ENCODE assay signal across 7 cellular contexts in genomic region chr9:114097613-114098020, GRCh38. TPM values are rescaled to one million over a fixed set of nuclear protein-coding genes. Genes with fewer than 3 reads are reported as not detected.
DNase-seq lines count a peak whose midpoint lies in the region; ATAC-seq and TF ChIP-seq lines count a peak whose summit lies in the region.

No MANE protein-coding gene starts in this region.

- no peak overlapping the region for H3K27ac Mint-ChIP-seq in GM23338

- POLR2A ChIA-PET in Panc1 (lab: Charles Lee), result no interaction called here

- H3K4me3 ChIP-seq in GM23338, result peak overlapping the region; percentile 67
- peak overlapping the region; percentile 36 to 46 for H3K4me3 ChIP-seq in Panc1 (ENCODE audit: low read depth in 2 of 2, low read length in 2 of 2)
- peak overlapping the region; percentile 40 to 61 for H3K4me3 ChIP-seq in right atrium auricular region
- H3K4me3 ChIP-seq in gastrocnemius medialis, result peak overlapping the region; percentile 24 to 56 (median 50)
- no peak overlapping the region for H3K4me3 ChIP-seq in effector memory CD4-positive, alpha-beta T cell (ENCODE audit: insufficient read depth, low read depth, low read length, poor library complexity, severe bottlenecking)

- TF ChIP-seq CTCF in GM23338 (conservative IDR thresholded peaks at IDR 0.05; ENCODE audit: low read depth in 2 of 2), result no peak
- TF ChIP-seq CTCF in Panc1 (IDR thresholded peaks at IDR 0.05), result no peak
- TF ChIP-seq CTCF in right atrium auricular region (IDR thresholded peaks at IDR 0.05), result no peak
- no peak for TF ChIP-seq CTCF in gastrocnemius medialis (IDR thresholded peaks at IDR 0.05 in 4 of 5, conservative IDR thresholded peaks at IDR 0.05 in 1 of 5)

- H3K9me3 Mint-ChIP-seq in GM23338, result peaks cover 11% of the 10 kb centered on the region

- H3K36me3 Mint-ChIP-seq in GM23338 (ENCODE audit: low read depth), result no peaks in the 10 kb centered on the region; the same call in 1 of the 3 replicates

- no peak for TF ChIP-seq POLR2A in gastrocnemius medialis (IDR thresholded peaks at IDR 0.05)

- intact Hi-C loops in Panc1 (cut with micrococcal nuclease; ENCODE audit: unreplicated experiment), result no loop called here
- intact Hi-C loops in gastrocnemius medialis (cut with DNase I; ENCODE audit: low total_unique reads), result no loop called here

- H3K27me3 ChIP-seq in GM23338 (ENCODE audit: insufficient read depth) (peaks cover 32% of the 10 kb centered on the region), Panc1 (ENCODE audit: control insufficient read depth, insufficient read depth, low read length) (no peaks in the 10 kb centered on the region), right atrium auricular region (no peaks in the 10 kb centered on the region), gastrocnemius medialis (peaks cover 11 to 20% (median 17%) of the 10 kb centered on the region in 3 donors)
- peaks cover 14% of the 10 kb centered on the region for H3K27me3 ChIP-seq in effector memory CD4-positive, alpha-beta T cell (replicated peaks; ENCODE audit: control insufficient read depth, insufficient read depth, low read length, poor library complexity, severe bottlenecking)

- peaks cover 13% of the 10 kb centered on the region for H3K4me1 ChIP-seq in GM23338 (ENCODE audit: insufficient read depth)
- no peaks in the 10 kb centered on the region for H3K4me1 ChIP-seq in Panc1 (ENCODE audit: control insufficient read depth, insufficient read depth, low read length)
- H3K4me1 ChIP-seq in right atrium auricular region, result peaks cover 0 to 16% of the 10 kb centered on the region in 2 donors
- H3K4me1 ChIP-seq in gastrocnemius medialis, result peaks cover 0 to 6% of the 10 kb centered on the region in 2 donors
- H3K4me1 ChIP-seq in effector memory CD4-positive, alpha-beta T cell (ENCODE audit: control insufficient read depth, insufficient read depth, low read length, poor library complexity, severe bottlenecking), result no peaks in the 10 kb centered on the region

- CTCF ChIA-PET in Panc1 (lab: Charles Lee), result no interaction called here

- DNase-seq in GM23338 (ENCODE audit: low spot score) (no peak), Panc1 (ENCODE audit: low read depth, low spot score) (no peak), right atrium auricular region (ENCODE audit: low spot score) (no peak), gastrocnemius medialis (no peak), A172 (ENCODE audit: low spot score) (no peak)
- DNase-seq in activated CD4-positive, CD25-positive, alpha-beta regulatory T cell (lab: John Stamatoyannopoulos, UW), result no peak
- DNase-seq in effector memory CD4-positive, alpha-beta T cell, result no peak

- in situ Hi-C loops in Panc1 (cut with HindIII; ENCODE audit: low pct_unique_long_range_greater_than_20kb, low sequenced_read_pairs) (no loop called here), gastrocnemius medialis (cut with MboI; ENCODE audit: low sequenced_read_pairs in 4 of 4) (no loop called here)

- H3K9me3 ChIP-seq in Panc1 (ENCODE audit: control insufficient read depth, insufficient read depth, low read depth, low read length) (no peaks in the 10 kb centered on the region), right atrium auricular region (no peaks in the 10 kb centered on the region), gastrocnemius medialis (no peaks in the 10 kb centered on the region)
- no peaks in the 10 kb centered on the region for H3K9me3 ChIP-seq in effector memory CD4-positive, alpha-beta T cell (ENCODE audit: control insufficient read depth, low read length)

- H3F3A ChIP-seq in GM23338 (replicated peaks; ENCODE audit: low read depth), result no peaks in the 10 kb centered on the region

- no TSS peak for BruUV-seq in Panc1 (replicated peaks; lab: Mats Ljungman, UMichigan)

- peak overlapping the region; percentile 66; the same call in 1 of the 2 replicates for H2AFZ ChIP-seq in GM23338

- peaks cover 35% of the 10 kb centered on the region for H3K27me3 Mint-ChIP-seq in GM23338 (ENCODE audit: insufficient read depth, low read depth, poor library complexity)

- H3K36me3 ChIP-seq in GM23338 (ENCODE audit: insufficient read depth), result no peaks in the 10 kb centered on the region
- H3K36me3 ChIP-seq in Panc1 (ENCODE audit: control insufficient read depth, insufficient read depth, low read length), result no peaks in the 10 kb centered on the region
- no peaks in the 10 kb centered on the region for H3K36me3 ChIP-seq in right atrium auricular region
- H3K36me3 ChIP-seq in gastrocnemius medialis, result no peaks in the 10 kb centered on the region
- no peaks in the 10 kb centered on the region for H3K36me3 ChIP-seq in effector memory CD4-positive, alpha-beta T cell (ENCODE audit: control insufficient read depth, insufficient read depth, low read length)

- H3K79me2 ChIP-seq in GM23338 (replicated peaks; ENCODE audit: insufficient read depth), result no peaks in the 10 kb centered on the region

- H4K20me1 ChIP-seq in GM23338 (replicated peaks; ENCODE audit: insufficient read depth), result no peaks in the 10 kb centered on the region

- H3K4me3 Mint-ChIP-seq in GM23338, result peak overlapping the region; percentile 65

- no peak for ATAC-seq in GM23338
- no peak for ATAC-seq in Panc1
- ATAC-seq in gastrocnemius medialis, result no peak

- H3K27ac ChIP-seq in GM23338 (ENCODE audit: low read depth) (no peak overlapping the region), Panc1 (ENCODE audit: low read length) (no peak overlapping the region), right atrium auricular region (no peak overlapping the region), gastrocnemius medialis (no peak overlapping the region)
- H3K27ac ChIP-seq in effector memory CD4-positive, alpha-beta T cell (ENCODE audit: insufficient read depth, low read length, poor library complexity, severe bottlenecking), result no peak overlapping the region

- H3K9me2 ChIP-seq in GM23338 (ENCODE audit: insufficient read depth), result no peaks in the 10 kb centered on the region

- peaks cover 18% of the 10 kb centered on the region for H3K4me1 Mint-ChIP-seq in GM23338

- peak overlapping the region; percentile 80 for H3K4me2 ChIP-seq in GM23338

TF ChIP-seq in GM23338, 12 proteins besides CTCF, POLR2A, EP300 and RAD21 (continues in another document):
- TF ChIP-seq STAT1 (IDR thresholded peaks at IDR 0.05; ENCODE audit: unreplicated experiment) (no peak), JUNB (IDR thresholded peaks at IDR 0.05; ENCODE audit: unreplicated experiment) (no peak), POLR2AphosphoS5 (IDR thresholded peaks at IDR 0.05; ENCODE audit: low read depth) (no peak), ZNF331 (CRISPR knock-in tag; IDR thresholded peaks at IDR 0.05; ENCODE audit: low read depth) (no peak), REST (IDR thresholded peaks at IDR 0.05; ENCODE audit: unreplicated experiment) (no peak)

RNA-seq across cellular contexts. Expression of gene KIF12, which starts 1.5 kb away (rescaled TPM):
- 0.58 and 4.3 TPM in 2 replicates for total RNA-seq in GM23338 (2014; rRNA removed; shearing (Covaris generic))
- polyA plus RNA-seq in GM23338 (2016; fragmentation: Nextera tagmentation; extraction: Ambion mirVana), result 4.2 and 4.7 TPM in 2 replicates
- total RNA-seq in Panc1 (2021; ENCODE audit: unreplicated experiment) (0.87 TPM), right atrium auricular region (not detected), gastrocnemius medialis (not detected)
- 1.4 TPM for polyA plus RNA-seq in Panc1 (2012; ENCODE audit: insufficient read length)
- 0.03 and 0.07 TPM in 2 replicates for total RNA-seq in A172 (2014; rRNA removed; shearing (Covaris generic))

RNA-seq across cellular contexts. Expression of gene AMBP, which starts 19.5 kb away (rescaled TPM):
- total RNA-seq in GM23338 (2014; rRNA removed; shearing (Covaris generic)), result 1.3 and 4.0 TPM in 2 replicates
- 1.6 and 2.0 TPM in 2 replicates for polyA plus RNA-seq in GM23338 (2016; fragmentation: Nextera tagmentation; extraction: Ambion mirVana)
- total RNA-seq in Panc1 (2021; ENCODE audit: unreplicated experiment) (1.7 TPM), right atrium auricular region (not detected), gastrocnemius medialis (1 to 10 TPM in 2 of 4 donors, not detected in 2; 3.2 to 7.2 TPM)
- not detected for polyA plus RNA-seq in Panc1 (2012; ENCODE audit: insufficient read length)
- 0.79 and 1.7 TPM in 2 replicates for total RNA-seq in A172 (2014; rRNA removed; shearing (Covaris generic))

RNA-seq across cellular contexts. Expression of gene COL27A1, which starts 57.7 kb away (rescaled TPM):
- total RNA-seq in GM23338 (2014; rRNA removed; shearing (Covaris generic)), result 12.9 and 18.0 TPM in 2 replicates
- polyA plus RNA-seq in GM23338 (2016; fragmentation: Nextera tagmentation; extraction: Ambion mirVana), result 8.6 and 10.5 TPM in 2 replicates
- total RNA-seq in Panc1 (2021; ENCODE audit: unreplicated experiment), result 5.1 TPM
- 2.3 TPM for polyA plus RNA-seq in Panc1 (2012; ENCODE audit: insufficient read length)
- 1 to 10 TPM; 1.5 to 2.7 TPM for total RNA-seq in right atrium auricular region
- total RNA-seq in gastrocnemius medialis, result 1 to 10 TPM in 2 of 4 donors, under 1 TPM in 2; 0.42 to 1.4 (median 0.95) TPM
- total RNA-seq in A172 (2014; rRNA removed; shearing (Covaris generic)), result 8.2 and 8.4 TPM in 2 replicates
